ENCODE assay signal across 12 cellular contexts in genomic region chr7:48426966-48427555, GRCh38.
DNase-seq lines count a peak whose midpoint lies in the region; ATAC-seq, FAIRE-seq and TF ChIP-seq lines count a peak whose summit lies in the region.
"Had no signal": no experiment of that assay in that cellular context is flagged by ENCODE, and none has a peak within 500 bp of the region (broad histone marks: within the 10 kb centered on the region; RNA-seq: fewer than 3 reads in every experiment).

No MANE protein-coding gene starts in this region.

- DNase-seq in COLO668 (lab: John Stamatoyannopoulos, UW; ENCODE audit: unreplicated experiment), result peak; percentile 54
- DNase-seq in Karpas-422, result peak; percentile 71
- peak; percentile 71 to 73 for DNase-seq in SJSA1 (ENCODE audit: low read depth in 1 of 2, low spot score in 2 of 2)
- peak; percentile 87 for DNase-seq in keratinocyte (ENCODE audit: low read depth, low spot score)
- no peak for DNase-seq in activated CD4-positive, alpha-beta T cell treated with anti-CD3 and anti-CD28 coated beads for 4 hours
- DNase-seq in T-helper 2 cell, result no peak
- DNase-seq in heart right ventricle, result no peak
- DNase-seq: CD4-positive, alpha-beta memory T cell; dorsolateral prefrontal cortex; NCI-H2081 treated with DMSO at 0.1 percent for 48 hours; nephron progenitor cell had no signal

- H3K27me3 ChIP-seq in Karpas-422 (ENCODE audit: low read length), result no peaks in the 10 kb centered on the region
- no peaks in the 10 kb centered on the region for H3K27me3 ChIP-seq in SJSA1 (replicated peaks)
- no peaks in the 10 kb centered on the region for H3K27me3 ChIP-seq in keratinocyte (ENCODE audit: control insufficient read depth, extremely low read depth, insufficient read depth, low read length)
- H3K27me3 ChIP-seq in heart right ventricle, result no peaks in the 10 kb centered on the region
- H3K27me3 ChIP-seq: dorsolateral prefrontal cortex had no signal

- H3K79me2 ChIP-seq in Karpas-422 (ENCODE audit: low read length) (no peaks in the 10 kb centered on the region), keratinocyte (ENCODE audit: control insufficient read depth, insufficient read depth, low read length) (no peaks in the 10 kb centered on the region)

- peak; percentile 78 for FAIRE-seq in keratinocyte (lab: Jason Lieb, UNC)

- H3K9me3 ChIP-seq in Karpas-422 (ENCODE audit: low read length) (no peaks in the 10 kb centered on the region), SJSA1 (replicated peaks) (no peaks in the 10 kb centered on the region), keratinocyte (ENCODE audit: control insufficient read depth, low read depth, low read length) (no peaks in the 10 kb centered on the region), heart right ventricle (no peaks in the 10 kb centered on the region)

- H3K9ac ChIP-seq in Karpas-422 (ENCODE audit: low read length), result no peak overlapping the region
- no peak overlapping the region for H3K9ac ChIP-seq in keratinocyte (ENCODE audit: control insufficient read depth, extremely low read depth, insufficient read depth, low read length)

- TF ChIP-seq CTCF in keratinocyte (optimal IDR thresholded peaks at IDR 0.05 in 1 of 3, IDR thresholded peaks at IDR 0.05 in 1 of 3, conservative IDR thresholded peaks at IDR 0.05 in 1 of 3; ENCODE audit: extremely low read depth in 1 of 3, insufficient read depth in 2 of 3, low read length in 3 of 3), result no peak
- no peak for TF ChIP-seq CTCF in heart right ventricle (IDR thresholded peaks at IDR 0.05)

- ATAC-seq in HG03342 (IDR thresholded peaks at IDR 0.05; ENCODE audit: unreplicated experiment) (no peak), heart right ventricle (no peak)

- WGBS in heart right ventricle, 2 donors, result 80 to 85% methylated on average over 5 of the region's 5 CpGs

- no peaks in the 10 kb centered on the region for H4K20me1 ChIP-seq in Karpas-422 (ENCODE audit: insufficient read depth, low read depth, low read length)
- H4K20me1 ChIP-seq in keratinocyte (ENCODE audit: control insufficient read depth, extremely low read depth, insufficient read depth, low read length), result no peaks in the 10 kb centered on the region

- H2AFZ ChIP-seq in Karpas-422 (ENCODE audit: low read length) (no peak overlapping the region), keratinocyte (ENCODE audit: control insufficient read depth, low read length) (no peak overlapping the region)

- H3K4me2 ChIP-seq in Karpas-422 (ENCODE audit: low read depth, low read length, poor library complexity, severe bottlenecking) (peak overlapping the region; percentile 79), keratinocyte (ENCODE audit: control insufficient read depth, extremely low read depth, insufficient read depth, low read depth, low read length) (peak overlapping the region; percentile 74)

- dilution Hi-C loops in keratinocyte (cut with MboI; ENCODE audit: extremely low pct_ligation_motif_present, low sequenced_read_pairs), result no loop called here

- no peaks in the 10 kb centered on the region for H3K36me3 ChIP-seq in Karpas-422 (ENCODE audit: insufficient read depth, low read length)
- no peaks in the 10 kb centered on the region for H3K36me3 ChIP-seq in SJSA1
- H3K36me3 ChIP-seq in keratinocyte (ENCODE audit: control insufficient read depth in 2 of 2, extremely low read depth in 1 of 2, insufficient read depth in 2 of 2, low read length in 2 of 2), result no peaks in the 10 kb centered on the region
- no peaks in the 10 kb centered on the region for H3K36me3 ChIP-seq in heart right ventricle

- H3K4me3 ChIP-seq in Karpas-422 (ENCODE audit: low read length), result peak overlapping the region; percentile 5; the same call in 1 of the 2 replicates
- no peak overlapping the region for H3K4me3 ChIP-seq in SJSA1
- peak overlapping the region in 2 of 3 experiments; percentile 15 to 22 for H3K4me3 ChIP-seq in keratinocyte (ENCODE audit: control insufficient read depth in 2 of 3, extremely low read depth in 1 of 3, insufficient read depth in 2 of 3, low read depth in 1 of 3, low read length in 3 of 3)
- H3K4me3 ChIP-seq in heart right ventricle, result no peak overlapping the region
- H3K4me3 ChIP-seq: dorsolateral prefrontal cortex had no signal

- no peak overlapping the region for H3K27ac ChIP-seq in Karpas-422 (ENCODE audit: low read length)
- H3K27ac ChIP-seq in SJSA1, result peak overlapping the region; percentile 82
- H3K27ac ChIP-seq in keratinocyte (ENCODE audit: control insufficient read depth, insufficient read depth, low read length), result peak overlapping the region; percentile 61
- no peak overlapping the region for H3K27ac ChIP-seq in heart right ventricle
- H3K27ac ChIP-seq: dorsolateral prefrontal cortex had no signal

- no peaks in the 10 kb centered on the region for H3K9me1 ChIP-seq in keratinocyte (ENCODE audit: control insufficient read depth, extremely low read depth, insufficient read depth, low read length)

- H3K9me2 ChIP-seq in Karpas-422 (replicated peaks; ENCODE audit: insufficient read depth, low read length), result no peaks in the 10 kb centered on the region

- intact Hi-C loops in heart right ventricle (cut with DNase I), result loop anchor here in 3 of 10 donors (10.0 kb wide), 1 partner anchor 448 kb away; no protein-coding TSS in a partner anchor

- H3K4me1 ChIP-seq in Karpas-422 (ENCODE audit: low read length) (peaks cover 31% of the 10 kb centered on the region), SJSA1 (replicated peaks) (peaks cover 34% of the 10 kb centered on the region), keratinocyte (ENCODE audit: control insufficient read depth, extremely low read depth, insufficient read depth, low read length) (peaks cover 31% of the 10 kb centered on the region), heart right ventricle (no peaks in the 10 kb centered on the region)

Comparison
In these comparisons a context has a peak if more than half of its experiments do, and no peak if none do; other contexts are left out.
1. DNase-seq: peak in COLO668 (single experiment), Karpas-422 (single experiment), SJSA1 (2 of 2) and keratinocyte (single experiment); none in activated CD4-positive, alpha-beta T cell treated with anti-CD3 and anti-CD28 coated beads for 4 hours (0 of 2), T-helper 2 cell (0 of 5) and heart right ventricle (0 of 2).
2. H3K27ac ChIP-seq: peak in SJSA1 (single experiment) and keratinocyte (single experiment); none in Karpas-422 (single experiment) and heart right ventricle (0 of 10).
3. H3K4me3 ChIP-seq: peak in Karpas-422 (single experiment) and keratinocyte (2 of 3); none in SJSA1 (single experiment) and heart right ventricle (0 of 10).